ENCODE assay signal across 9 cellular contexts in genomic region chr16:77584205-77584859, GRCh38.
DNase-seq lines count a peak whose midpoint lies in the region; ATAC-seq and TF ChIP-seq lines count a peak whose summit lies in the region.
"Had no signal": no experiment of that assay in that cellular context is flagged by ENCODE, and none has a peak within 500 bp of the region (broad histone marks: within the 10 kb centered on the region; RNA-seq: fewer than 3 reads in every experiment).

No MANE protein-coding gene starts in this region.

- CTCF ChIA-PET in HEK293 (lab: Yijun Ruan, JAX): interaction anchor here (0.7 to 8.3 kb wide), 52 partner anchors 10 to 506 kb away, joined by 3 to 247 read pairs (median 4); partner anchors contain the start of gene ADAMTS18
- CTCF ChIA-PET in WTC11 (lab: Charles Lee): interaction anchor here (0.6 to 4.3 kb wide), 22 partner anchors 8 to 372 kb away, joined by 3 to 60 read pairs (median 4); partner anchors contain the start of gene ADAMTS18

- H3K27ac ChIP-seq in HEK293 (ENCODE audit: extremely low read depth, low read depth, low read length) (no peak overlapping the region), endodermal cell (ENCODE audit: low read depth, low read length) (no peak overlapping the region), thoracic aorta (no peak overlapping the region), aorta (ENCODE audit: low read depth in 1 of 2, low read length in 2 of 2) (no peak overlapping the region)

- H3K4me3 ChIP-seq in HEK293 (ENCODE audit: low read depth, low read length): no peak overlapping the region
- H3K4me3 ChIP-seq in endodermal cell (ENCODE audit: low read length): no peak overlapping the region
- no peak overlapping the region for H3K4me3 ChIP-seq in thoracic aorta
- H3K4me3 ChIP-seq in aorta (ENCODE audit: low read length in 2 of 2): no peak overlapping the region

- no peaks in the 10 kb centered on the region for H3K27me3 ChIP-seq in endodermal cell (ENCODE audit: control insufficient read depth, insufficient read depth, low read length, poor library complexity, severe bottlenecking)
- no peaks in the 10 kb centered on the region for H3K27me3 ChIP-seq in thoracic aorta (replicated peaks; ENCODE audit: insufficient read depth)
- H3K27me3 ChIP-seq in aorta (ENCODE audit: control insufficient read depth in 1 of 2, insufficient read depth in 2 of 2, low read length in 1 of 2): no peaks in the 10 kb centered on the region

- H3K27me3 Mint-ChIP-seq in WTC11 (ENCODE audit: low read depth) (no peaks in the 10 kb centered on the region; the same call in 1 of the 2 replicates), endodermal cell (ENCODE audit: insufficient read depth) (no peaks in the 10 kb centered on the region)

- intact Hi-C loops in aorta (cut with DNase I): loop anchor here (1.0 to 2.0 kb wide), 2 partner anchors 347 to 348 kb away; no protein-coding TSS in a partner anchor

- 39 to 57% methylated on average over 6 to 7 of the region's 7 CpGs for WGBS in endodermal cell (ENCODE audit: insufficient coverage in 1 of 2, insufficient read length in 1 of 2), 2 experiments
- 39% methylated on average over 7 of the region's 7 CpGs for WGBS in aorta, 2 donors

- H3K36me3 ChIP-seq in HEK293 (ENCODE audit: control insufficient read depth in 2 of 2, insufficient read depth in 1 of 2, low read length in 2 of 2): no peaks in the 10 kb centered on the region
- no peaks in the 10 kb centered on the region for H3K36me3 ChIP-seq in endodermal cell (ENCODE audit: control insufficient read depth, insufficient read depth, low read length)
- H3K36me3 ChIP-seq in thoracic aorta: no peaks in the 10 kb centered on the region
- H3K36me3 ChIP-seq in aorta (ENCODE audit: control insufficient read depth in 1 of 2, insufficient read depth in 2 of 2, low read length in 1 of 2): no peaks in the 10 kb centered on the region

- peaks cover 16% of the 10 kb centered on the region for H3K4me1 ChIP-seq in HEK293 (ENCODE audit: control insufficient read depth, insufficient read depth, low read length)
- peaks cover 12% of the 10 kb centered on the region for H3K4me1 ChIP-seq in endodermal cell (ENCODE audit: control insufficient read depth, insufficient read depth, low read length)
- no peaks in the 10 kb centered on the region for H3K4me1 ChIP-seq in thoracic aorta (ENCODE audit: control insufficient read depth in 1 of 2, low read depth in 2 of 2)
- no peaks in the 10 kb centered on the region for H3K4me1 ChIP-seq in aorta (ENCODE audit: control insufficient read depth in 1 of 2, insufficient read depth in 2 of 2, low read length in 2 of 2)

- H3K9me3 ChIP-seq in HEK293 (ENCODE audit: control insufficient read depth, insufficient read depth, low read depth, low read length) (no peaks in the 10 kb centered on the region), endodermal cell (ENCODE audit: control insufficient read depth, low read length) (no peaks in the 10 kb centered on the region), thoracic aorta (no peaks in the 10 kb centered on the region), aorta (ENCODE audit: control insufficient read depth, low read length) (peaks cover 2% of the 10 kb centered on the region)

- no peak overlapping the region for H3K4me3 Mint-ChIP-seq in WTC11
- H3K4me3 Mint-ChIP-seq in endodermal cell: no peak overlapping the region
- H3K4me3 Mint-ChIP-seq: activated naive CD8-positive, alpha-beta T cell had no signal

- DNase-seq in ELF-1 (ENCODE audit: low read depth, low spot score) (peak; percentile 51), NCI-H2196 treated with DMSO at 0.1 percent for 48 hours (lab: John Stamatoyannopoulos, UW; ENCODE audit: unreplicated experiment) (peak; percentile 37), WTC11 (ENCODE audit: low spot score) (peak; percentile 53), endodermal cell (peak; percentile 78), midbrain (lab: John Stamatoyannopoulos, UW) (peak; percentile 67), thoracic aorta (ENCODE audit: low spot score) (no peak), aorta (no peak)

- H3K9me3 Mint-ChIP-seq in WTC11: no peaks in the 10 kb centered on the region
- H3K9me3 Mint-ChIP-seq in endodermal cell: no peaks in the 10 kb centered on the region

- no peak overlapping the region for H3K27ac Mint-ChIP-seq in WTC11
- H3K27ac Mint-ChIP-seq in endodermal cell: no peak overlapping the region
- H3K27ac Mint-ChIP-seq: activated naive CD8-positive, alpha-beta T cell had no signal

- H3K36me3 Mint-ChIP-seq in WTC11 (no peaks in the 10 kb centered on the region), endodermal cell (ENCODE audit: low read depth) (no peaks in the 10 kb centered on the region)
- H3K36me3 Mint-ChIP-seq: activated naive CD8-positive, alpha-beta T cell had no signal

- H3K4me1 Mint-ChIP-seq in WTC11 (peaks cover 19% of the 10 kb centered on the region), endodermal cell (peaks cover 35% of the 10 kb centered on the region)

- TF ChIP-seq CTCF in HEK293 (tag by site-specific recombination; IDR thresholded peaks at IDR 0.05) (peak; percentile 57), WTC11 (IDR thresholded peaks at IDR 0.05) (peak; percentile 79), endodermal cell (conservative IDR thresholded peaks at IDR 0.05) (peak; percentile 99), thoracic aorta (IDR thresholded peaks at IDR 0.05) (peak; percentile 84)

- ATAC-seq in WTC11 (peak; percentile 74), thoracic aorta (ENCODE audit: insufficient number of reproducible peaks, low FRiP score, low read depth) (no peak), aorta (ENCODE audit: low FRiP score) (no peak)

- no peak overlapping the region for H3K9ac ChIP-seq in endodermal cell (ENCODE audit: extremely low read depth, low read length, poor library complexity, severe bottlenecking)

- POLR2A ChIA-PET in HEK293 (lab: Yijun Ruan, JAX) (no interaction called here), WTC11 (lab: Charles Lee) (interaction anchor here (0.5 kb wide), 1 partner anchor 535 kb away, joined by 3 read pairs; no protein-coding TSS in a partner anchor)

TF ChIP-seq in HEK293, 187 proteins besides CTCF, POLR2A, EP300 and RAD21:
- TF ChIP-seq ZNF664 (tag by site-specific recombination; IDR thresholded peaks at IDR 0.05): peak; percentile 59; the same call in 1 of the 2 replicates
- no peak for TF ChIP-seq ZNF513 (tag by site-specific recombination; IDR thresholded peaks at IDR 0.05)
- no peak for TF ChIP-seq ZNF548 (tag by site-specific recombination; IDR thresholded peaks at IDR 0.05)
- peak; percentile 51; the same call in 1 of the 2 replicates for TF ChIP-seq ZNF660 (tag by site-specific recombination; IDR thresholded peaks at IDR 0.05)
- TF ChIP-seq ZFP69B (tag by site-specific recombination; IDR thresholded peaks at IDR 0.05): no peak
- TF ChIP-seq ZNF654 (tag by site-specific recombination; IDR thresholded peaks at IDR 0.05; ENCODE audit: low read depth): peak; percentile 78
- no peak for TF ChIP-seq HOXA7 (CRISPR knock-in tag; IDR thresholded peaks at IDR 0.05; ENCODE audit: borderline replicate concordance)
- TF ChIP-seq ZNF223 (tag by site-specific recombination; IDR thresholded peaks at IDR 0.05): no peak
- TF ChIP-seq IKZF3 (tag by site-specific recombination; IDR thresholded peaks at IDR 0.05): no peak
- TF ChIP-seq ZNF239 (tag by site-specific recombination; IDR thresholded peaks at IDR 0.05): no peak
TF ChIP-seq in HEK293: peak in this region for 3.

TF ChIP-seq in WTC11, 78 proteins besides CTCF, POLR2A, EP300 and RAD21:
- no peak for TF ChIP-seq TP53 (CRISPR knock-in tag; IDR thresholded peaks at IDR 0.05)

Comparison
In these comparisons a context has a peak if more than half of its experiments do, and no peak if none do; other contexts are left out.
1. DNase-seq: peak in ELF-1 (single experiment), NCI-H2196 treated with DMSO at 0.1 percent for 48 hours (single experiment), WTC11 (single experiment), endodermal cell (single experiment) and midbrain (single experiment); none in thoracic aorta (single experiment) and aorta (0 of 2).
2. Peak in every context shown above with its lines, with median percentiles within 50 percentile points of each other: CTCF ChIP-seq.